ENCODE assay signal across 8 cellular contexts in genomic region chr10:5948999-5949759, GRCh38. TPM values are rescaled to one million over a fixed set of nuclear protein-coding genes. Genes with fewer than 3 reads are reported as not detected.
DNase-seq lines count a peak whose midpoint lies in the region; ATAC-seq and TF ChIP-seq lines count a peak whose summit lies in the region.

No MANE protein-coding gene starts in this region.

- WGBS in psoas muscle, 3 donors, result 62 to 65% (median 63%) methylated on average over 14 of the region's 14 CpGs

- H3K4me1 ChIP-seq in psoas muscle, result peaks cover 12% of the 10 kb centered on the region

- no peak overlapping the region for H3K4me3 ChIP-seq in MG63
- no peak overlapping the region for H3K4me3 ChIP-seq in psoas muscle

- H3K9me3 ChIP-seq in MG63, result no peaks in the 10 kb centered on the region
- H3K9me3 ChIP-seq in psoas muscle, result no peaks in the 10 kb centered on the region

- DNase-seq in GM03348 (ENCODE audit: low spot score) (peak; percentile 81), MG63 (peak; percentile 42), globus pallidus (ENCODE audit: low spot score) (peak; percentile 61), psoas muscle (peak in 1 of 2 donors; percentile 69)
- DNase-seq in activated T-cell treated with anti-CD3 and anti-CD28 coated beads, Interleukin-2, amount 50 U/mL, for 48 hours, result peak; percentile 46 to 47

- H3K27ac ChIP-seq in psoas muscle, result no peak overlapping the region

- H3K27me3 ChIP-seq in MG63, result no peaks in the 10 kb centered on the region
- H3K27me3 ChIP-seq in psoas muscle (ENCODE audit: insufficient read depth in 3 of 3, low read length in 2 of 3), result no peaks in the 10 kb centered on the region

- ATAC-seq in psoas muscle (no peak), GM19324 (IDR thresholded peaks at IDR 0.05; ENCODE audit: low FRiP score, unreplicated experiment) (no peak), GM21447 (IDR thresholded peaks at IDR 0.05; ENCODE audit: unreplicated experiment) (no peak), HG03378 (IDR thresholded peaks at IDR 0.05; ENCODE audit: unreplicated experiment) (no peak)

- H3K36me3 ChIP-seq in MG63 (no peaks in the 10 kb centered on the region), psoas muscle (ENCODE audit: insufficient read depth in 1 of 2, low read depth in 1 of 2) (peaks cover 0 to 21% of the 10 kb centered on the region in 2 donors)

- intact Hi-C loops in psoas muscle (cut with DNase I), result no loop called here

- TF ChIP-seq CTCF in psoas muscle (IDR thresholded peaks at IDR 0.05), result peak; percentile 20

RNA-seq across cellular contexts. Expression of gene IL15RA, which starts 28.2 kb away (rescaled TPM):
- 15.3 and 23.8 TPM in 2 replicates for total RNA-seq in MG63 (2014; rRNA removed; shearing (Covaris generic); ENCODE audit: low replicate concordance)
- 10 to 100 TPM in 1 of 4 donors, 1 to 10 TPM in 3; 7.9 to 10.9 (median 9.5) TPM for total RNA-seq in psoas muscle
- 10 to 100 TPM in 2 of 3 donors, 1 to 10 TPM in 1; 8.9 to 13.1 (median 11.2) TPM for polyA plus RNA-seq in psoas muscle

RNA-seq across cellular contexts. Expression of gene FBH1, which starts 59.1 kb away (rescaled TPM):
- total RNA-seq in MG63 (2014; rRNA removed; shearing (Covaris generic); ENCODE audit: low replicate concordance), result 54.3 and 98.6 TPM in 2 replicates
- total RNA-seq in psoas muscle, result 10 to 100 TPM; 32.4 to 56.7 (median 39.9) TPM
- polyA plus RNA-seq in psoas muscle, result 10 to 100 TPM; 38.2 to 59.3 (median 54.4) TPM

RNA-seq across cellular contexts. Expression of gene ANKRD16, which starts 59.5 kb away (rescaled TPM):
- total RNA-seq in MG63 (2014; rRNA removed; shearing (Covaris generic); ENCODE audit: low replicate concordance), result 7.4 and 12.2 TPM in 2 replicates
- 1 to 10 TPM; 2.8 to 4.6 (median 3.2) TPM for total RNA-seq in psoas muscle
- 1 to 10 TPM; 3.5 to 4.3 (median 4.0) TPM for polyA plus RNA-seq in psoas muscle
